ENCODE assay signal across 8 cellular contexts in genomic region chr2:70523996-70524965, GRCh38. TPM values are rescaled to one million over a fixed set of nuclear protein-coding genes. Genes with fewer than 3 reads are reported as not detected.
A peak's percentile ranks its signal among the peaks of the same experiment; 100 is the strongest.
DNase-seq lines count a peak whose midpoint lies in the region; ATAC-seq and TF ChIP-seq lines count a peak whose summit lies in the region.

No MANE protein-coding gene starts in this region.

- ATAC-seq in PC-3 (peak; percentile 76), mucosa of descending colon (peak; percentile 84)

- H3K9me3 ChIP-seq in PC-3 (ENCODE audit: low read length) = no peaks in the 10 kb centered on the region
- H3K9me3 ChIP-seq in breast epithelium = no peaks in the 10 kb centered on the region
- H3K9me3 ChIP-seq in mucosa of descending colon = no peaks in the 10 kb centered on the region

- no peaks in the 10 kb centered on the region for H4K20me1 ChIP-seq in PC-3 (ENCODE audit: low read length)

- POLR2A ChIA-PET in PC-3 (lab: Charles Lee; ENCODE audit: unreplicated experiment) = interaction anchor here (0.9 to 1.1 kb wide), 2 partner anchors 27 to 230 kb away, joined by 3 read pairs; partner anchors contain the start of gene SNRPG

- peak overlapping the region; percentile 83 for H3K4me2 ChIP-seq in PC-3 (ENCODE audit: low read length)

- H3K36me3 ChIP-seq in PC-3 (ENCODE audit: low read depth, low read length) = 0 out of 2 replicates have a peak, but pooled peaks cover 6% of the 10 kb centered on the region
- H3K36me3 ChIP-seq in breast epithelium = no peaks in the 10 kb centered on the region
- no peaks in the 10 kb centered on the region for H3K36me3 ChIP-seq in mucosa of descending colon (ENCODE audit: low read depth)

- no peak overlapping the region for H2AFZ ChIP-seq in PC-3 (ENCODE audit: low read length)

- H3F3A ChIP-seq in PC-3 (ENCODE audit: low read length, unreplicated experiment) = peaks cover 9% of the 10 kb centered on the region

- peaks cover 67% of the 10 kb centered on the region for H3K4me1 ChIP-seq in PC-3 (ENCODE audit: insufficient read depth, low read length)
- H3K4me1 ChIP-seq in breast epithelium = peaks cover 0 to 11% of the 10 kb centered on the region in 2 donors
- H3K4me1 ChIP-seq in mucosa of descending colon (ENCODE audit: low read depth) = peaks cover 31% of the 10 kb centered on the region

- no peaks in the 10 kb centered on the region for H3K27me3 ChIP-seq in PC-3 (ENCODE audit: low read length)
- H3K27me3 ChIP-seq in breast epithelium = no peaks in the 10 kb centered on the region

- BruUV-seq in PC-3 (replicated peaks; lab: Mats Ljungman, UMichigan) = TSS peak; percentile 95

- H3K9me2 ChIP-seq in PC-3 (replicated peaks; ENCODE audit: low read length) = no peaks in the 10 kb centered on the region

- TF ChIP-seq CTCF in PC-3 (conservative IDR thresholded peaks at IDR 0.05; ENCODE audit: low read depth, low read length) (no peak), breast epithelium (IDR thresholded peaks at IDR 0.05) (no peak), mucosa of descending colon (IDR thresholded peaks at IDR 0.05) (no peak)

- H3K4me3 ChIP-seq in PC-3 (ENCODE audit: low read length) = peak overlapping the region; percentile 55
- no peak overlapping the region for H3K4me3 ChIP-seq in breast epithelium
- no peak overlapping the region for H3K4me3 ChIP-seq in mucosa of descending colon

- intact Hi-C loops in PC-3 (cut with micrococcal nuclease) (loop anchor here (1.0 to 2.0 kb wide), 3 partner anchors 10 to 29 kb away; partner anchors contain the start of gene TGFA), breast epithelium (cut with DNase I; ENCODE audit: low total_unique reads) (no loop called here), mucosa of descending colon (cut with DNase I, micrococcal nuclease) (no loop called here)

- H3K27ac ChIP-seq in PC-3 (ENCODE audit: low read length) (peak overlapping the region; percentile 99), breast epithelium (peak overlapping the region; percentile 85 to 88)

- CTCF ChIA-PET in PC-3 (lab: Charles Lee) = interaction anchor here (1.1 kb wide), 1 partner anchor 220 kb away, joined by 5 read pairs; no protein-coding TSS in a partner anchor

- no peak for TF ChIP-seq POLR2A in breast epithelium (IDR thresholded peaks at IDR 0.05)
- TF ChIP-seq POLR2A in erythroblast (IDR thresholded peaks at IDR 0.05; ENCODE audit: low read length) = no peak

- H3K79me2 ChIP-seq in PC-3 (ENCODE audit: low read length) = peaks cover 88% of the 10 kb centered on the region

- DNase-seq in EL (peak; percentile 95), PC-3 (peak; percentile 99), breast epithelium (ENCODE audit: low spot score in 2 of 2) (peak; percentile 78 to 86), mucosa of descending colon (peak; percentile 49 to 75 (median 65)), RKO (ENCODE audit: low spot score) (no peak), inferior parietal cortex (ENCODE audit: extremely low spot score) (no peak), NCI-H748 treated with DMSO at 0.1 percent for 48 hours (lab: John Stamatoyannopoulos, UW) (no peak), erythroblast (lab: John Stamatoyannopoulos, UW) (no peak)

- H3K9ac ChIP-seq in PC-3 (ENCODE audit: low read length) = peak overlapping the region; percentile 93

RNA-seq across cellular contexts. Expression of gene TGFA, which starts 29.3 kb away (rescaled TPM):
- total RNA-seq in PC-3 (2014; rRNA removed) = 45.0 and 54.7 TPM in 2 replicates
- total RNA-seq in breast epithelium = 10 to 100 TPM in 1 of 3 donors, 1 to 10 TPM in 2; 1.1 to 16.1 (median 4.9) TPM
- total RNA-seq in mucosa of descending colon = 10 to 100 TPM; 13.5 to 33.5 (median 24.7) TPM

Comparison
In these comparisons a context has a peak if more than half of its experiments do, and no peak if none do; other contexts are left out.
1. DNase-seq: peak in EL (single experiment), PC-3 (single experiment), breast epithelium (2 of 2) and mucosa of descending colon (3 of 3); none in RKO (single experiment), inferior parietal cortex (single experiment), NCI-H748 treated with DMSO at 0.1 percent for 48 hours (single experiment) and erythroblast (0 of 2).